Comparison of ENCODE assay signal across 1 cellular context in genomic region chr3:119625451-119626153, GRCh38.
TF ChIP-seq lines count a peak whose summit lies in the region.

No MANE protein-coding gene starts in this region.

TF ChIP-seq in H1, 55 proteins besides CTCF, POLR2A, EP300 and RAD21:
- TF ChIP-seq CREB1 (IDR thresholded peaks at IDR 0.05) (no peak), SAP30 (IDR thresholded peaks at IDR 0.05; ENCODE audit: insufficient read depth, insufficient replicate concordance, low read length) (no peak), ATF3 (IDR thresholded peaks at IDR 0.05; ENCODE audit: insufficient read depth, low read depth, low read length) (no peak), TBP (IDR thresholded peaks at IDR 0.05; ENCODE audit: low read depth, low read length) (no peak), RBBP5 (IDR thresholded peaks at IDR 0.05; ENCODE audit: borderline replicate concordance, low read depth, low read length) (no peak), EZH2 (IDR thresholded peaks at IDR 0.05; ENCODE audit: low read depth, low read length, severe bottlenecking) (no peak), SIRT6 (IDR thresholded peaks at IDR 0.05; ENCODE audit: low read length) (no peak), MAX (IDR thresholded peaks at IDR 0.05) (no peak), PHF8 (conservative IDR thresholded peaks at IDR 0.05; ENCODE audit: low read depth, low read length) (no peak), KDM5A (IDR thresholded peaks at IDR 0.05; ENCODE audit: low read length) (no peak), GABPA (IDR thresholded peaks at IDR 0.05; ENCODE audit: borderline replicate concordance, insufficient read depth, low read length) (no peak), CBX5 (IDR thresholded peaks at IDR 0.05; ENCODE audit: low read depth, low read length) (no peak), CHD1 (IDR thresholded peaks at IDR 0.05; ENCODE audit: low read depth, low read length) (no peak), USF2 (IDR thresholded peaks at IDR 0.05; ENCODE audit: low read length) (no peak)
